Comparison of ENCODE assay signal across 8 cellular contexts in the genomic region with DNA sequence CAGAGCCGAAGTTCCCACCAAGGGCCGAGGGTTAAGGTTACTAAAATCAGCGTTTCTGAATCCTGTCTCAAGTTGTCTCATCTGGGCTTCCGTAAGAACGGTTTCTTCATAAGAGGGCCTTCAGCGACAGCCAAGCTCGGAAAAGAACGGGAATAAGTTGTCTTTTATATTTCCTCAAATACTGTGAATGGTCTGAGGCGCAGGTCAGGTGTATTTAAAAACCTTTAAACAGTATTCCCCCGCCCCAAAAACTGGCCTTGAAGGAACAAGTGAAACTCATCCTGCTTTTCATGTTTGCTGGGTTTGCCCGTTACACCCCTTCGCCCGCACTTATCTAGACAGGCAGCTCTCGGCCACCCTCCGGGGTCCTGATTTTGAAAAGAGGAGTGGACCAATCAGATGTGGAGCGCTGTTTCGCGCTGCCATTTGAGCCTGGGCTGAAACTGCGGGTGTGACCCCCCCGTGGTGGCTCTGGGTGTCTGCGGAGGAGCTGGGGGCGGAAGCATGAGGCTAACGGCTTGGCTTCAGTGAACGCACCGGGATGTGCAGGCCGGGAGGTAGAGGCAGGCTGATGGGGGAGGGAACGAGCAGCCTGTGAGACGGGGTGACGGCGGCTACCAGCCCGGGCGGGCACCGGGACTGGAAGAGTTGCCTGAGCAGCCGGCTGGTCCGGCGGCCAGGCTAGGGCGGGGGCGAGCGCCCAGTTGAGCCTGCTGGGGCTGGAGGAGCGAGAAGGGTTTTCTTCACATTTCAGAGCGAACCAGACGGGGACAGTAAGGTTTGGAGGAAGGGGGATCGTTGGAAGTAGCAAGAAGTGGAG. TPM values are rescaled to one million over a fixed set of nuclear protein-coding genes. Genes with fewer than 3 reads are reported as not detected.
DNase-seq lines count a peak whose midpoint lies in the region; ATAC-seq and TF ChIP-seq lines count a peak whose summit lies in the region.
"Not testable (repeated sequence)": the region's sequence is repeated elsewhere in the genome, so short reads cannot be mapped to it uniquely, and the experiment has no call there.

A gene with protein sequence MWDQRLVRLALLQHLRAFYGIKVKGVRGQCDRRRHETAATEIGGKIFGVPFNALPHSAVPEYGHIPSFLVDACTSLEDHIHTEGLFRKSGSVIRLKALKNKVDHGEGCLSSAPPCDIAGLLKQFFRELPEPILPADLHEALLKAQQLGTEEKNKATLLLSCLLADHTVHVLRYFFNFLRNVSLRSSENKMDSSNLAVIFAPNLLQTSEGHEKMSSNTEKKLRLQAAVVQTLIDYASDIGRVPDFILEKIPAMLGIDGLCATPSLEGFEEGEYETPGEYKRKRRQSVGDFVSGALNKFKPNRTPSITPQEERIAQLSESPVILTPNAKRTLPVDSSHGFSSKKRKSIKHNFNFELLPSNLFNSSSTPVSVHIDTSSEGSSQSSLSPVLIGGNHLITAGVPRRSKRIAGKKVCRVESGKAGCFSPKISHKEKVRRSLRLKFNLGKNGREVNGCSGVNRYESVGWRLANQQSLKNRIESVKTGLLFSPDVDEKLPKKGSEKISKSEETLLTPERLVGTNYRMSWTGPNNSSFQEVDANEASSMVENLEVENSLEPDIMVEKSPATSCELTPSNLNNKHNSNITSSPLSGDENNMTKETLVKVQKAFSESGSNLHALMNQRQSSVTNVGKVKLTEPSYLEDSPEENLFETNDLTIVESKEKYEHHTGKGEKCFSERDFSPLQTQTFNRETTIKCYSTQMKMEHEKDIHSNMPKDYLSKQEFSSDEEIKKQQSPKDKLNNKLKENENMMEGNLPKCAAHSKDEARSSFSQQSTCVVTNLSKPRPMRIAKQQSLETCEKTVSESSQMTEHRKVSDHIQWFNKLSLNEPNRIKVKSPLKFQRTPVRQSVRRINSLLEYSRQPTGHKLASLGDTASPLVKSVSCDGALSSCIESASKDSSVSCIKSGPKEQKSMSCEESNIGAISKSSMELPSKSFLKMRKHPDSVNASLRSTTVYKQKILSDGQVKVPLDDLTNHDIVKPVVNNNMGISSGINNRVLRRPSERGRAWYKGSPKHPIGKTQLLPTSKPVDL (plus strand): TSS at position 454 of the 820 bp plus-strand sequence. CDS start 708 bp downstream, outside the sequence.

- peak within 1 kb of the TSS; percentile 90 for H3K56ac ChIP-seq in mesendoderm (ENCODE audit: low read length)

- POLR2A ChIA-PET in AG04450 (lab: Yijun Ruan, JAX): not testable (repeated sequence)

- H3K4me2 ChIP-seq in mesendoderm (ENCODE audit: low read length): not testable (repeated sequence)

- H3K4me1 Mint-ChIP-seq in activated T-helper 2 cell treated with anti-CD3 and anti-CD28 coated beads, Interferon-gamma antibody, Interleukin-2, Interleukin-4, amounts not matched to agents 10 μg/mL and 5 μg/mL and 100 μg/mL, durations not matched to agents 14 hours and 24 hours and 36 hours (ENCODE audit: low read depth): peaks cover 12% of the 10 kb centered on the region

- H3K36me3 Mint-ChIP-seq in activated T-helper 2 cell treated with anti-CD3 and anti-CD28 coated beads, Interferon-gamma antibody, Interleukin-2, Interleukin-4, amounts not matched to agents 10 μg/mL and 5 μg/mL and 100 μg/mL, durations not matched to agents 14 hours and 24 hours and 36 hours (ENCODE audit: low read depth): peaks cover 25% of the 10 kb centered on the region

- H3K27me3 Mint-ChIP-seq in activated T-helper 2 cell treated with anti-CD3 and anti-CD28 coated beads, Interferon-gamma antibody, Interleukin-2, Interleukin-4, amounts not matched to agents 10 μg/mL and 5 μg/mL and 100 μg/mL, durations not matched to agents 14 hours and 24 hours and 36 hours (ENCODE audit: low read depth): not testable (repeated sequence)

- not testable (repeated sequence) for H3K9me3 Mint-ChIP-seq in activated T-helper 2 cell treated with anti-CD3 and anti-CD28 coated beads, Interferon-gamma antibody, Interleukin-2, Interleukin-4, amounts not matched to agents 10 μg/mL and 5 μg/mL and 100 μg/mL, durations not matched to agents 14 hours and 24 hours and 36 hours

- not testable (repeated sequence) for TF ChIP-seq CTCF in AG04450 (IDR thresholded peaks at IDR 0.05; ENCODE audit: low read depth, low read length); esophagus muscularis mucosa (IDR thresholded peaks at IDR 0.05)

- not testable (repeated sequence) for H3K36me3 ChIP-seq in esophagus muscularis mucosa; mesendoderm (ENCODE audit: control insufficient read depth, insufficient read depth, low read length)

- 0% methylated on average over 15 of the region's 43 CpGs for WGBS in esophagus muscularis mucosa
- WGBS in mesendoderm (ENCODE audit: extremely low coverage, insufficient coverage, low lambda C conversion rate): no CpG with 5 or more reads among the region's 43 CpGs

- H3K18ac ChIP-seq in mesendoderm (ENCODE audit: low read length): peak within 1 kb of the TSS; percentile 68

- peak within 1 kb of the TSS; percentile 98 for H3K4me3 Mint-ChIP-seq in activated T-helper 2 cell treated with anti-CD3 and anti-CD28 coated beads, Interferon-gamma antibody, Interleukin-2, Interleukin-4, amounts not matched to agents 10 μg/mL and 5 μg/mL and 100 μg/mL, durations not matched to agents 14 hours and 24 hours and 36 hours (ENCODE audit: low read depth)

- DNase-seq in AG04450 (ENCODE audit: low read depth, low spot score) (peak; percentile 79), RPMI8226 (peak; percentile 87), esophagus muscularis mucosa (ENCODE audit: extremely low spot score) (peak; percentile 93), mesendoderm (peak; percentile 96)
- peak; percentile 84 for DNase-seq in activated T-helper 2 cell treated with anti-CD3 and anti-CD28 coated beads, Interferon-gamma antibody, Interleukin-2, Interleukin-4, amounts not matched to agents 10 μg/mL and 5 μg/mL and 100 μg/mL, durations not matched to agents 14 hours and 24 hours and 36 hours (ENCODE audit: low spot score)
- peak; percentile 67 for DNase-seq in stimulated activated CD4-positive, alpha-beta T cell treated with anti-CD3 and anti-CD28 coated beads, Interleukin-2, amount 100 ng/mL, for 4 hours (ENCODE audit: low read depth)

- peak within 1 kb of the TSS; percentile 74 for H3K9ac ChIP-seq in mesendoderm (ENCODE audit: low read length)

- not testable (repeated sequence) for H2AK5ac ChIP-seq in mesendoderm (ENCODE audit: low read length)

- intact Hi-C loops in activated T-helper 2 cell treated with anti-CD3 and anti-CD28 coated beads, Interferon-gamma antibody, Interleukin-2, Interleukin-4, amounts not matched to agents 10 μg/mL and 5 μg/mL and 100 μg/mL, durations not matched to agents 14 hours and 24 hours and 36 hours (cut with micrococcal nuclease); esophagus muscularis mucosa (cut with DNase I): not testable (repeated sequence)

- not testable (repeated sequence) for H3K79me1 ChIP-seq in mesendoderm (ENCODE audit: low read length)

- H4K5ac ChIP-seq in mesendoderm (ENCODE audit: low read length): not testable (repeated sequence)

- not testable (repeated sequence) for TF ChIP-seq EP300 in esophagus muscularis mucosa (IDR thresholded peaks at IDR 0.05)

- TF ChIP-seq POLR2A in esophagus muscularis mucosa (IDR thresholded peaks at IDR 0.05; ENCODE audit: low read depth): not testable (repeated sequence)

- peaks cover 19% of the 10 kb centered on the region for H3K79me2 ChIP-seq in mesendoderm (ENCODE audit: control insufficient read depth, insufficient read depth, low read length)

- H3K27ac ChIP-seq in AG04450 (ENCODE audit: low read depth, low read length) (peak within 1 kb of the TSS; percentile 61), esophagus muscularis mucosa (replicated peaks in 1 of 4) (peak within 1 kb of the TSS; percentile 63 to 81 (median 76)), mesendoderm (ENCODE audit: low read depth, low read length) (peak within 1 kb of the TSS; percentile 77)

- peak within 1 kb of the TSS; percentile 77 for H3K4ac ChIP-seq in mesendoderm (ENCODE audit: low read depth, low read length)

- H2BK15ac ChIP-seq in mesendoderm (replicated peaks; ENCODE audit: low read depth): not testable (repeated sequence)

- H3K27me3 ChIP-seq in AG04450 (ENCODE audit: control insufficient read depth, insufficient read depth, low read length); esophagus muscularis mucosa; mesendoderm (ENCODE audit: insufficient read depth, low read length, poor library complexity): not testable (repeated sequence)

- CTCF ChIA-PET in AG04450 (lab: Charles Lee): not testable (repeated sequence)

- H2BK5ac ChIP-seq in mesendoderm (ENCODE audit: low read length): not testable (repeated sequence)

- peak within 1 kb of the TSS; percentile 73 for H3K4me3 ChIP-seq in AG04450 (ENCODE audit: low read depth, low read length)
- H3K4me3 ChIP-seq in esophagus muscularis mucosa: peak within 1 kb of the TSS; percentile 50 to 63 (median 58)
- H3K4me3 ChIP-seq in mesendoderm (ENCODE audit: low read length): peak within 1 kb of the TSS; percentile 45

- H4K8ac ChIP-seq in mesendoderm (ENCODE audit: low read depth, low read length): peak within 1 kb of the TSS; percentile 76

- H3K9me3 ChIP-seq in AG04450 (ENCODE audit: control insufficient read depth, insufficient read depth, low read length); esophagus muscularis mucosa: not testable (repeated sequence)

- ATAC-seq in GM19023 (IDR thresholded peaks at IDR 0.05; ENCODE audit: unreplicated experiment) (peak; percentile 79), HG03045 (IDR thresholded peaks at IDR 0.05; ENCODE audit: unreplicated experiment) (peak; percentile 80)

- peak within 1 kb of the TSS; percentile 97 for H3K27ac Mint-ChIP-seq in activated T-helper 2 cell treated with anti-CD3 and anti-CD28 coated beads, Interferon-gamma antibody, Interleukin-2, Interleukin-4, amounts not matched to agents 10 μg/mL and 5 μg/mL and 100 μg/mL, durations not matched to agents 14 hours and 24 hours and 36 hours

- peaks cover 4 to 12% (median 10%) of the 10 kb centered on the region in 4 donors for H3K4me1 ChIP-seq in esophagus muscularis mucosa
- not testable (repeated sequence) for H3K4me1 ChIP-seq in mesendoderm (ENCODE audit: control insufficient read depth, low read depth, low read length)

- H3K23ac ChIP-seq in mesendoderm (ENCODE audit: low read length): not testable (repeated sequence)

- H2BK120ac ChIP-seq in mesendoderm (ENCODE audit: low read depth, low read length): not testable (repeated sequence)

RNA-seq across cellular contexts. Expression of the gene that starts here (rescaled TPM):
- 7.1 and 9.1 TPM in 2 replicates for polyA plus RNA-seq in AG04450 (2011; rRNA removed)
- 3.4 and 7.6 TPM in 2 replicates for polyA minus RNA-seq in AG04450 (2011; rRNA and poly(A)+ RNA removed)
- total RNA-seq in activated T-helper 2 cell treated with anti-CD3 and anti-CD28 coated beads, Interferon-gamma antibody, Interleukin-2, Interleukin-4, amounts not matched to agents 10 μg/mL and 5 μg/mL and 100 μg/mL, durations not matched to agents 14 hours and 24 hours and 36 hours: 103 and 110 TPM in 2 replicates
- 1 to 10 TPM in 1 of 4 donors, under 1 TPM in 3; 0.78 to 1.3 (median 0.91) TPM for total RNA-seq in esophagus muscularis mucosa
- polyA plus RNA-seq in mesendoderm (2013, experiment 1 of 2): 43.3 TPM
- polyA plus RNA-seq in mesendoderm (2013, experiment 2 of 2): 42.7 TPM

Comparison
In these comparisons a context has a peak if more than half of its experiments do, and no peak if none do; other contexts are left out.
1. Peak in every context shown above with its lines: DNase-seq, ATAC-seq, H3K4me3 ChIP-seq and H3K27ac ChIP-seq.
2. RNA of the gene that starts here (total RNA-seq): 103 to 110 TPM in activated T-helper 2 cell treated with anti-CD3 and anti-CD28 coated beads, Interferon-gamma antibody, Interleukin-2, Interleukin-4, amounts not matched to agents 10 μg/mL and 5 μg/mL and 100 μg/mL, durations not matched to agents 14 hours and 24 hours and 36 hours; 0.78 to 1.3 TPM in esophagus muscularis mucosa; every median in the first group is over 10 times any median in the second.